In genomic region chr6:17311595-17312311, GRCh38 we compare ENCODE assay signal across 1 cellular context.
TF ChIP-seq lines count a peak whose summit lies in the region.

No MANE protein-coding gene starts in this region.

TF ChIP-seq in HepG2, 621 proteins besides CTCF, POLR2A, EP300 and RAD21 (continued from another document and continues in another):
- TF ChIP-seq, protein P1, sequence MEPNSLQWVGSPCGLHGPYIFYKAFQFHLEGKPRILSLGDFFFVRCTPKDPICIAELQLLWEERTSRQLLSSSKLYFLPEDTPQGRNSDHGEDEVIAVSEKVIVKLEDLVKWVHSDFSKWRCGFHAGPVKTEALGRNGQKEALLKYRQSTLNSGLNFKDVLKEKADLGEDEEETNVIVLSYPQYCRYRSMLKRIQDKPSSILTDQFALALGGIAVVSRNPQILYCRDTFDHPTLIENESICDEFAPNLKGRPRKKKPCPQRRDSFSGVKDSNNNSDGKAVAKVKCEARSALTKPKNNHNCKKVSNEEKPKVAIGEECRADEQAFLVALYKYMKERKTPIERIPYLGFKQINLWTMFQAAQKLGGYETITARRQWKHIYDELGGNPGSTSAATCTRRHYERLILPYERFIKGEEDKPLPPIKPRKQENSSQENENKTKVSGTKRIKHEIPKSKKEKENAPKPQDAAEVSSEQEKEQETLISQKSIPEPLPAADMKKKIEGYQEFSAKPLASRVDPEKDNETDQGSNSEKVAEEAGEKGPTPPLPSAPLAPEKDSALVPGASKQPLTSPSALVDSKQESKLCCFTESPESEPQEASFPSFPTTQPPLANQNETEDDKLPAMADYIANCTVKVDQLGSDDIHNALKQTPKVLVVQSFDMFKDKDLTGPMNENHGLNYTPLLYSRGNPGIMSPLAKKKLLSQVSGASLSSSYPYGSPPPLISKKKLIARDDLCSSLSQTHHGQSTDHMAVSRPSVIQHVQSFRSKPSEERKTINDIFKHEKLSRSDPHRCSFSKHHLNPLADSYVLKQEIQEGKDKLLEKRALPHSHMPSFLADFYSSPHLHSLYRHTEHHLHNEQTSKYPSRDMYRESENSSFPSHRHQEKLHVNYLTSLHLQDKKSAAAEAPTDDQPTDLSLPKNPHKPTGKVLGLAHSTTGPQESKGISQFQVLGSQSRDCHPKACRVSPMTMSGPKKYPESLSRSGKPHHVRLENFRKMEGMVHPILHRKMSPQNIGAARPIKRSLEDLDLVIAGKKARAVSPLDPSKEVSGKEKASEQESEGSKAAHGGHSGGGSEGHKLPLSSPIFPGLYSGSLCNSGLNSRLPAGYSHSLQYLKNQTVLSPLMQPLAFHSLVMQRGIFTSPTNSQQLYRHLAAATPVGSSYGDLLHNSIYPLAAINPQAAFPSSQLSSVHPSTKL (CRISPR knock-in tag; IDR thresholded peaks at IDR 0.05): peak; percentile 99
- TF ChIP-seq PHF21A (CRISPR knock-in tag; IDR thresholded peaks at IDR 0.05) (peak; percentile 84), HMG20A (CRISPR knock-in tag; IDR thresholded peaks at IDR 0.05; ENCODE audit: borderline replicate concordance) (peak; percentile 92; the same call in 1 of the 2 replicates), HOXA7 (CRISPR knock-in tag; IDR thresholded peaks at IDR 0.05) (no peak), MEF2D (CRISPR knock-in tag; IDR thresholded peaks at IDR 0.05) (peak; percentile 99), ZNF768 (CRISPR knock-in tag; IDR thresholded peaks at IDR 0.05) (no peak; the same call in 1 of the 2 replicates), MEIS2 (CRISPR knock-in tag; IDR thresholded peaks at IDR 0.05) (peak; percentile 87), REPIN1 (CRISPR knock-in tag; IDR thresholded peaks at IDR 0.05; ENCODE audit: borderline replicate concordance, low read depth) (peak; percentile 85), BCLAF1 (IDR thresholded peaks at IDR 0.05) (no peak), ZNF597 (CRISPR knock-in tag; IDR thresholded peaks at IDR 0.05) (no peak), ZNF530 (CRISPR knock-in tag; IDR thresholded peaks at IDR 0.05; ENCODE audit: low read depth) (no peak), ZNF776 (CRISPR knock-in tag; IDR thresholded peaks at IDR 0.05) (no peak), ELF3 (CRISPR knock-in tag; IDR thresholded peaks at IDR 0.05) (peak; percentile 83), CREB1 (IDR thresholded peaks at IDR 0.05) (peak; percentile 84), CREB1 (CRISPR knock-in tag; IDR thresholded peaks at IDR 0.05) (peak; percentile 90), ZNF572 (CRISPR knock-in tag; IDR thresholded peaks at IDR 0.05) (0 out of 2 replicates have a peak, but pooled peaks have one; percentile 54), SIN3B (IDR thresholded peaks at IDR 0.05; ENCODE audit: low read length) (no peak), ZBTB4 (CRISPR knock-in tag; IDR thresholded peaks at IDR 0.05; ENCODE audit: borderline replicate concordance) (peak; percentile 84), PAWR (CRISPR knock-in tag; IDR thresholded peaks at IDR 0.05; ENCODE audit: borderline replicate concordance) (no peak; the same call in 1 of the 2 replicates), JUN (CRISPR knock-in tag; IDR thresholded peaks at IDR 0.05) (peak; percentile 96), ZNF138 (CRISPR knock-in tag; IDR thresholded peaks at IDR 0.05; ENCODE audit: low read depth) (no peak), TEAD3 (CRISPR knock-in tag; optimal IDR thresholded peaks at IDR 0.05; ENCODE audit: borderline replicate concordance) (peak; percentile 93), CHCHD3 (CRISPR knock-in tag; IDR thresholded peaks at IDR 0.05) (0 out of 2 replicates have a peak, but pooled peaks have one; percentile 14), ZNF33B (CRISPR knock-in tag; IDR thresholded peaks at IDR 0.05) (peak; percentile 75; the same call in 1 of the 2 replicates), PPARG (CRISPR knock-in tag; conservative IDR thresholded peaks at IDR 0.05) (peak; percentile 74), TFAP4 (IDR thresholded peaks at IDR 0.05; ENCODE audit: borderline replicate concordance, low read depth) (no peak), KDM5A (IDR thresholded peaks at IDR 0.05; ENCODE audit: borderline replicate concordance, low read length) (no peak), KMT2A (CRISPR knock-in tag; IDR thresholded peaks at IDR 0.05) (peak; percentile 79; the same call in 1 of the 2 replicates), ZNF331 (CRISPR knock-in tag; IDR thresholded peaks at IDR 0.05) (peak; percentile 74), MXI1 (IDR thresholded peaks at IDR 0.05; ENCODE audit: borderline replicate concordance, low read depth, low read length) (peak; percentile 65; the same call in 1 of the 3 replicates), ZFP62 (CRISPR knock-in tag; IDR thresholded peaks at IDR 0.05) (no peak), SUZ12 (IDR thresholded peaks at IDR 0.05; ENCODE audit: low read depth, low read length) (no peak), NFIC (IDR thresholded peaks at IDR 0.05; ENCODE audit: low read length) (peak; percentile 86; the same call in 1 of the 2 replicates)
- TF ChIP-seq, protein P2, sequence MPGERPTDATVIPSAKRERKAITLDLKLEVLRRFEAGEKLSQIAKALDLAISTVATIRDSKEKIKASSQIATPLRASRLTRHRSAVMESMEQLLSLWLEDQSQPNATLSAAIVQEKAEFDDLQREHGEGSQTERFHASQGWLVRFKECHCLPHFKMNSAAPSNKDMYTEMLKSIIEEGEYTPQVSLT (CRISPR knock-in tag; IDR thresholded peaks at IDR 0.05; ENCODE audit: borderline replicate concordance, low read depth): no peak
- TF ChIP-seq, protein P3, sequence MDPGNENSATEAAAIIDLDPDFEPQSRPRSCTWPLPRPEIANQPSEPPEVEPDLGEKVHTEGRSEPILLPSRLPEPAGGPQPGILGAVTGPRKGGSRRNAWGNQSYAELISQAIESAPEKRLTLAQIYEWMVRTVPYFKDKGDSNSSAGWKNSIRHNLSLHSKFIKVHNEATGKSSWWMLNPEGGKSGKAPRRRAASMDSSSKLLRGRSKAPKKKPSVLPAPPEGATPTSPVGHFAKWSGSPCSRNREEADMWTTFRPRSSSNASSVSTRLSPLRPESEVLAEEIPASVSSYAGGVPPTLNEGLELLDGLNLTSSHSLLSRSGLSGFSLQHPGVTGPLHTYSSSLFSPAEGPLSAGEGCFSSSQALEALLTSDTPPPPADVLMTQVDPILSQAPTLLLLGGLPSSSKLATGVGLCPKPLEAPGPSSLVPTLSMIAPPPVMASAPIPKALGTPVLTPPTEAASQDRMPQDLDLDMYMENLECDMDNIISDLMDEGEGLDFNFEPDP (CRISPR knock-in tag; conservative IDR thresholded peaks at IDR 0.05): no peak
- TF ChIP-seq, protein P4, sequence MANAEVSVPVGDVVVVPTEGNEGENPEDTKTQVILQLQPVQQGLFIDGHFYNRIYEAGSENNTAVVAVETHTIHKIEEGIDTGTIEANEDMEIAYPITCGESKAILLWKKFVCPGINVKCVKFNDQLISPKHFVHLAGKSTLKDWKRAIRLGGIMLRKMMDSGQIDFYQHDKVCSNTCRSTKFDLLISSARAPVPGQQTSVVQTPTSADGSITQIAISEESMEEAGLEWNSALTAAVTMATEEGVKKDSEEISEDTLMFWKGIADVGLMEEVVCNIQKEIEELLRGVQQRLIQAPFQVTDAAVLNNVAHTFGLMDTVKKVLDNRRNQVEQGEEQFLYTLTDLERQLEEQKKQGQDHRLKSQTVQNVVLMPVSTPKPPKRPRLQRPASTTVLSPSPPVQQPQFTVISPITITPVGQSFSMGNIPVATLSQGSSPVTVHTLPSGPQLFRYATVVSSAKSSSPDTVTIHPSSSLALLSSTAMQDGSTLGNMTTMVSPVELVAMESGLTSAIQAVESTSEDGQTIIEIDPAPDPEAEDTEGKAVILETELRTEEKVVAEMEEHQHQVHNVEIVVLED (CRISPR knock-in tag; IDR thresholded peaks at IDR 0.05; ENCODE audit: borderline replicate concordance): peak; percentile 61
- TF ChIP-seq, protein P5, sequence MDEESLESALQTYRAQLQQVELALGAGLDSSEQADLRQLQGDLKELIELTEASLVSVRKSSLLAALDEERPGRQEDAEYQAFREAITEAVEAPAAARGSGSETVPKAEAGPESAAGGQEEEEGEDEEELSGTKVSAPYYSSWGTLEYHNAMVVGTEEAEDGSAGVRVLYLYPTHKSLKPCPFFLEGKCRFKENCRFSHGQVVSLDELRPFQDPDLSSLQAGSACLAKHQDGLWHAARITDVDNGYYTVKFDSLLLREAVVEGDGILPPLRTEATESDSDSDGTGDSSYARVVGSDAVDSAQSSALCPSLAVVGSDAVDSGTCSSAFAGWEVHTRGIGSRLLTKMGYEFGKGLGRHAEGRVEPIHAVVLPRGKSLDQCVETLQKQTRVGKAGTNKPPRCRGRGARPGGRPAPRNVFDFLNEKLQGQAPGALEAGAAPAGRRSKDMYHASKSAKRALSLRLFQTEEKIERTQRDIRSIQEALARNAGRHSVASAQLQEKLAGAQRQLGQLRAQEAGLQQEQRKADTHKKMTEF (CRISPR knock-in tag; IDR thresholded peaks at IDR 0.05): peak; percentile 97
- TF ChIP-seq, protein P6, sequence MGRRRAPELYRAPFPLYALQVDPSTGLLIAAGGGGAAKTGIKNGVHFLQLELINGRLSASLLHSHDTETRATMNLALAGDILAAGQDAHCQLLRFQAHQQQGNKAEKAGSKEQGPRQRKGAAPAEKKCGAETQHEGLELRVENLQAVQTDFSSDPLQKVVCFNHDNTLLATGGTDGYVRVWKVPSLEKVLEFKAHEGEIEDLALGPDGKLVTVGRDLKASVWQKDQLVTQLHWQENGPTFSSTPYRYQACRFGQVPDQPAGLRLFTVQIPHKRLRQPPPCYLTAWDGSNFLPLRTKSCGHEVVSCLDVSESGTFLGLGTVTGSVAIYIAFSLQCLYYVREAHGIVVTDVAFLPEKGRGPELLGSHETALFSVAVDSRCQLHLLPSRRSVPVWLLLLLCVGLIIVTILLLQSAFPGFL (CRISPR knock-in tag; IDR thresholded peaks at IDR 0.05): no peak
- TF ChIP-seq, protein P7, sequence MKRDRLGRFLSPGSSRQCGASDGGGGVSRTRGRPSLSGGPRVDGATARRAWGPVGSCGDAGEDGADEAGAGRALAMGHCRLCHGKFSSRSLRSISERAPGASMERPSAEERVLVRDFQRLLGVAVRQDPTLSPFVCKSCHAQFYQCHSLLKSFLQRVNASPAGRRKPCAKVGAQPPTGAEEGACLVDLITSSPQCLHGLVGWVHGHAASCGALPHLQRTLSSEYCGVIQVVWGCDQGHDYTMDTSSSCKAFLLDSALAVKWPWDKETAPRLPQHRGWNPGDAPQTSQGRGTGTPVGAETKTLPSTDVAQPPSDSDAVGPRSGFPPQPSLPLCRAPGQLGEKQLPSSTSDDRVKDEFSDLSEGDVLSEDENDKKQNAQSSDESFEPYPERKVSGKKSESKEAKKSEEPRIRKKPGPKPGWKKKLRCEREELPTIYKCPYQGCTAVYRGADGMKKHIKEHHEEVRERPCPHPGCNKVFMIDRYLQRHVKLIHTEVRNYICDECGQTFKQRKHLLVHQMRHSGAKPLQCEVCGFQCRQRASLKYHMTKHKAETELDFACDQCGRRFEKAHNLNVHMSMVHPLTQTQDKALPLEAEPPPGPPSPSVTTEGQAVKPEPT (CRISPR knock-in tag; IDR thresholded peaks at IDR 0.05; ENCODE audit: low read depth): peak; percentile 58; the same call in 1 of the 2 replicates
